ENCODE assay signal across 8 cellular contexts in the genomic region with DNA sequence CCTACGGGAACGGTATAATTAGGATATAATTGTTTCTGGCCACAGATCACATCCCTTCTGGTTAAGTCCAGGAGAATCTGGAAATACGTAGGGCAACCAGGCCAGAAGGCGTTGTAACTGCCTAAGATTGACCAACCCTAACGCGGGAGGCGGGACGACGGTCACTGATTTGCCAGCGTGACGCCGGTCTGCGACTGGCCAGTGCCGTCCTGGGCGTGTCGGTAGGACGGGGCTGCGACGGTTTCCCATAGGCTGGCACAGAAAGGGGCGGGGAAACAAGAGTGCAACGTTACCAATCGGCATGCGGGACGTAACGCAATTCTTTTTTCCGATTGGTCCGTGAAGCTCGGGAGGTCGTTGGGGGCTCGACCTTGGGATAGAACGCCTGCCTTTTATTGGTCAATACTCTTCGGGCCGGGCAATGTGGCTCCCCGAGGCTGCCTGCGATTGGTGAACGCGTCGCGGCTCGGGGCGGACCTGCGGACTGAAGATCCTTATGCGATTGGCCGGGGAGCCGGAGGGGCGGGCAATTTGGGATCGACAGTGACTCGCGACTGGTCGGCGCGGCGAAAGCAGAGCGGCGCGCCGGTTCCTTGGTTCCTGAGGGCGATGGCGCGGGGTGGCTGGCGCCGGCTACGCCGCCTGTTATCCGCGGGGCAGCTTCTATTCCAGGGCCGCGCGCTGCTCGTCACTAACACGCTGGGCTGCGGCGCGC. TPM values are rescaled to one million over a fixed set of nuclear protein-coding genes. Genes with fewer than 3 reads are reported as not detected.
DNase-seq lines count a peak whose midpoint lies in the region; ATAC-seq, FAIRE-seq and TF ChIP-seq lines count a peak whose summit lies in the region.

A gene (plus strand): TSS at position 546 of the 715 bp plus-strand sequence. CDS start 64 bp downstream, at position 610.

- intact Hi-C loops in natural killer cell (cut with micrococcal nuclease) = loop anchor here (1.0 to 5.0 kb wide), 6 partner anchors 11 to 224 kb away; a partner anchor contains a TSS

- H3K27ac Mint-ChIP-seq in natural killer cell = peak within 1 kb of the TSS; percentile 94 to 96

- H3K9ac ChIP-seq in Loucy (ENCODE audit: low read depth, low read length, poor library complexity, severe bottlenecking) = peak within 1 kb of the TSS; percentile 84

- peak; percentile 99 for FAIRE-seq in H54 (lab: Jason Lieb, UNC)

- no peaks in the 10 kb centered on the region for H3K9me3 ChIP-seq in Loucy (ENCODE audit: insufficient read depth, low read depth, low read length)

- H3K4me1 Mint-ChIP-seq in natural killer cell = peaks cover 26 to 29% of the 10 kb centered on the region in 2 donors

- peak; percentile 73 for TF ChIP-seq POLR2A in H54 (IDR thresholded peaks at IDR 0.05; ENCODE audit: low read depth, low read length)
- TF ChIP-seq POLR2A in Raji (IDR thresholded peaks at IDR 0.05; ENCODE audit: insufficient read depth, low read depth, low read length) = peak; percentile 60

- 0 out of 2 replicates have a peak, but pooled peaks cover 7% of the 10 kb centered on the region for H3F3A ChIP-seq in Loucy (ENCODE audit: low read depth)

- no peaks in the 10 kb centered on the region for H3K27me3 Mint-ChIP-seq in natural killer cell (ENCODE audit: low read depth in 2 of 2)

- peak within 1 kb of the TSS; percentile 90 for H3K4me3 ChIP-seq in Loucy (ENCODE audit: low read length, poor library complexity, severe bottlenecking)

- peak within 1 kb of the TSS; percentile 93 for H3K4me2 ChIP-seq in Loucy (ENCODE audit: low read depth, low read length, poor library complexity, severe bottlenecking)

- TF ChIP-seq CTCF in Loucy (conservative IDR thresholded peaks at IDR 0.05; ENCODE audit: low read length) (no peak), natural killer cell (IDR thresholded peaks at IDR 0.05) (no peak)

- peaks cover 2% of the 10 kb centered on the region; the same call in 1 of the 2 replicates for H3K36me3 ChIP-seq in Loucy (ENCODE audit: insufficient read depth, low read length)

- H3K9me3 Mint-ChIP-seq in natural killer cell = no peaks in the 10 kb centered on the region

- H3K79me2 ChIP-seq in Loucy (ENCODE audit: insufficient read depth, low read length) = peaks cover 12% of the 10 kb centered on the region

- no peaks in the 10 kb centered on the region for H3K9me2 ChIP-seq in Loucy (replicated peaks; ENCODE audit: low read depth, low read length)

- H3K36me3 Mint-ChIP-seq in natural killer cell = no peaks in the 10 kb centered on the region

- H2AFZ ChIP-seq in Loucy (ENCODE audit: low read length) = peak within 1 kb of the TSS; percentile 82

- ATAC-seq in natural killer cell = peak; percentile 85 to 95 (median 86)

- H3K4me1 ChIP-seq in Loucy (ENCODE audit: insufficient read depth, low read length, poor library complexity, severe bottlenecking) = peaks cover 17% of the 10 kb centered on the region

- no peaks in the 10 kb centered on the region for H3K27me3 ChIP-seq in Loucy (ENCODE audit: insufficient read depth, low read length, poor library complexity, severe bottlenecking)

- peaks cover 7% of the 10 kb centered on the region for H4K20me1 ChIP-seq in Loucy (ENCODE audit: insufficient read depth, low read length, poor library complexity, severe bottlenecking)

- DNase-seq in EH (ENCODE audit: low read depth) = peak; percentile 100
- DNase-seq in H54 (ENCODE audit: insufficient read length, low spot score) = peak; percentile 92
- DNase-seq in activated effector memory CD4-positive, alpha-beta T cell treated with Interleukin-2 at 50 U/mL for 16 hours = peak; percentile 97
- DNase-seq in fibroblast of peridontal ligament (ENCODE audit: extremely low read depth) = peak; percentile 100
- DNase-seq in natural killer cell = peak; percentile 97
- peak; percentile 100 for DNase-seq in stimulated activated naive CD4-positive, alpha-beta T cell treated with Interleukin-2 at 50 U/mL for 16 hours (lab: John Stamatoyannopoulos, UW)

- peak within 1 kb of the TSS; percentile 86 for H3K4me3 Mint-ChIP-seq in natural killer cell

RNA-seq across cellular contexts. Expression of the gene that starts here (rescaled TPM):
- total RNA-seq in natural killer cell = 1 to 10 TPM; 4.1 to 5.6 (median 4.5) TPM

Comparison
In these comparisons a context has a peak if more than half of its experiments do, and no peak if none do; other contexts are left out.
1. Peak in every context shown above with its lines: DNase-seq, ATAC-seq and H3K4me3 ChIP-seq.